In the genomic region with DNA sequence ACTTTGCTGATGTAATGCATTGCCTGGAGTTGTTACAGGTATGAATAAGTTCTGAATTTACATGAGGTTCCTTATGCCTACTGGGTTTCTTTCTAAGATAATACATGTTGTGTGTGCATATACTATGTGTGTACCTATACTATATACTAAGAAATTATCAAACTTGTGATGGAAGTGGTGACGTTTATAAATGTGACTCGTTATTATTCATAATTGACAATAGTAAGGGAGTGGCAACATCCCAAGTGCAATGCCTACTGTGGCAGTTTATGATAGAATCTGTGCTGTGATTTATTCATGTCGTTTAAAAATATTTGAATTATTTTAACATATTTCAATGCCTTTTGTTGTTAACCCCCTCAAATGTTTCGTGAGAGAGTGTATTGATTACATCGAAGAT, we compare ENCODE assay signal across 24 cellular contexts. TPM values are rescaled to one million over a fixed set of nuclear protein-coding genes. Genes with fewer than 3 reads are reported as not detected.
DNase-seq lines count a peak whose midpoint lies in the region; ATAC-seq, FAIRE-seq and TF ChIP-seq lines count a peak whose summit lies in the region.
"Had no signal": no experiment of that assay in that cellular context is flagged by ENCODE, and none has a peak within 500 bp of the region (broad histone marks: within the 10 kb centered on the region; RNA-seq: fewer than 3 reads in every experiment).

No MANE protein-coding gene starts in this region.

- WGBS in mammary epithelial cell (ENCODE audit: low coverage, missing lambda C conversion rate): 65% methylated on average over 5 of the region's 5 CpGs
- 58 to 74% (median 59%) methylated on average over 5 of the region's 5 CpGs for WGBS in psoas muscle, 3 donors

- H3K27me3 ChIP-seq in mammary epithelial cell (ENCODE audit: insufficient read depth, low read length): no peaks in the 10 kb centered on the region
- no peaks in the 10 kb centered on the region for H3K27me3 ChIP-seq in breast epithelium
- H3K27me3 ChIP-seq in psoas muscle (ENCODE audit: insufficient read depth in 3 of 3, low read length in 2 of 3): no peaks in the 10 kb centered on the region
- no peaks in the 10 kb centered on the region for H3K27me3 ChIP-seq in left lung
- H3K27me3 ChIP-seq: BLaER1 had no signal

- FAIRE-seq in urothelium cell line (lab: Jason Lieb, UNC): peak; percentile 82
- FAIRE-seq: A204.1, GM12878, H54 had no signal

- DNase-seq in mammary epithelial cell (peak; percentile 22), breast epithelium (ENCODE audit: low spot score in 2 of 2) (no peak), epithelial cell of esophagus (ENCODE audit: low read depth) (peak; percentile 33), psoas muscle (no peak), urothelium cell line (ENCODE audit: low spot score) (no peak), left lobe of liver (ENCODE audit: low spot score) (no peak), left lung (no peak)
- no peak for DNase-seq in stimulated activated CD4-positive, alpha-beta T cell treated with anti-CD3 and anti-CD28 coated beads, Interleukin-12 subunit alpha, Interleukin-12 subunit beta, amount 100 ng/mL, for 4 hours
- DNase-seq: Caco-2; CD4-positive, CD25-positive, alpha-beta regulatory T cell; CD8-positive, alpha-beta T cell; DMS 273 treated with DMSO at 0.1 percent for 48 hours; DMS79; EL; GDM1; GOT3; HFFc6 had no signal

- ATAC-seq in psoas muscle: peak in 3 of 4 donors; percentile 30 to 42 (median 42)
- no peak for ATAC-seq in left lobe of liver
- no peak for ATAC-seq in left lung
- ATAC-seq: CD8-positive, alpha-beta T cell; GM12878 had no signal

- no peaks in the 10 kb centered on the region for H3K9me3 ChIP-seq in mammary epithelial cell (replicated peaks; ENCODE audit: insufficient read depth, low read length)
- H3K9me3 ChIP-seq in breast epithelium: no peaks in the 10 kb centered on the region
- no peaks in the 10 kb centered on the region for H3K9me3 ChIP-seq in psoas muscle
- H3K9me3 ChIP-seq in left lung: no peaks in the 10 kb centered on the region
- H3K9me3 ChIP-seq: BLaER1, Caco-2, HAP-1 had no signal

- H2AFZ ChIP-seq in mammary epithelial cell (ENCODE audit: low read depth, low read length): no peak overlapping the region

- H3K79me2 ChIP-seq in mammary epithelial cell (ENCODE audit: insufficient read depth, low read length): no peaks in the 10 kb centered on the region

- dilution Hi-C loops in mammary epithelial cell (cut with HindIII; ENCODE audit: low sequenced_read_pairs): no loop called here

- CTCF ChIA-PET in mammary epithelial cell (lab: Charles Lee; ENCODE audit: low non-redundant PET): no interaction called here

- H3K4me2 ChIP-seq in mammary epithelial cell (ENCODE audit: insufficient read depth, low read depth, low read length): no peak overlapping the region
- H3K4me2 ChIP-seq: BLaER1 had no signal

- BruUV-seq in mammary epithelial cell (replicated peaks; lab: Mats Ljungman, UMichigan): no TSS peak

- TF ChIP-seq POLR2A in breast epithelium (IDR thresholded peaks at IDR 0.05): no peak

- H3K4me3 ChIP-seq in mammary epithelial cell (replicated peaks in 1 of 3; ENCODE audit: insufficient read depth in 1 of 3, low read depth in 2 of 3, low read length in 3 of 3) (no peak overlapping the region), breast epithelium (no peak overlapping the region), epithelial cell of esophagus (ENCODE audit: low read length) (no peak overlapping the region), psoas muscle (no peak overlapping the region), left lung (no peak overlapping the region)
- H3K4me3 ChIP-seq: BLaER1, GM12878, HAP-1 had no signal

- in situ Hi-C loops in mammary epithelial cell (cut with MboI; ENCODE audit: low sequenced_read_pairs in 2 of 2): no loop called here

- no peak overlapping the region for H3K9ac ChIP-seq in mammary epithelial cell (ENCODE audit: insufficient read depth, low read length)
- H3K9ac ChIP-seq: BLaER1 had no signal

- intact Hi-C loops in mammary epithelial cell (cut with micrococcal nuclease): no loop called here
- intact Hi-C loops in breast epithelium (cut with DNase I; ENCODE audit: low total_unique reads): no loop called here
- intact Hi-C loops in psoas muscle (cut with DNase I): loop anchor here in 1 of 2 donors (5.0 kb wide), 2 partner anchors 32 to 57 kb away; a partner anchor contains a TSS
- intact Hi-C loops in left lung (cut with DNase I): no loop called here

- TF ChIP-seq CTCF in mammary epithelial cell (conservative IDR thresholded peaks at IDR 0.05 in 1 of 2, IDR thresholded peaks at IDR 0.05 in 1 of 2; ENCODE audit: extremely low read depth in 1 of 2, insufficient read depth in 1 of 2, low read depth in 1 of 2, low read length in 2 of 2): no peak
- no peak for TF ChIP-seq CTCF in breast epithelium (IDR thresholded peaks at IDR 0.05)
- no peak for TF ChIP-seq CTCF in epithelial cell of esophagus (IDR thresholded peaks at IDR 0.05; ENCODE audit: insufficient read depth, low read depth, low read length, missing control alignments)
- no peak for TF ChIP-seq CTCF in psoas muscle (IDR thresholded peaks at IDR 0.05)
- TF ChIP-seq CTCF in left lung (IDR thresholded peaks at IDR 0.05): no peak

- H3K36me3 ChIP-seq in mammary epithelial cell (ENCODE audit: insufficient read depth, low read length) (no peaks in the 10 kb centered on the region), breast epithelium (peaks cover 5% of the 10 kb centered on the region), psoas muscle (ENCODE audit: insufficient read depth in 1 of 2, low read depth in 1 of 2) (peaks cover under 1 to 53% of the 10 kb centered on the region in 2 donors), left lung (no peaks in the 10 kb centered on the region)
- H3K36me3 ChIP-seq: BLaER1, HAP-1 had no signal

- H3K27ac ChIP-seq in mammary epithelial cell (ENCODE audit: insufficient read depth, low read depth, low read length) (no peak overlapping the region), breast epithelium (no peak overlapping the region), psoas muscle (peak overlapping the region; percentile 81), left lung (no peak overlapping the region)
- H3K27ac ChIP-seq: 22Rv1, BLaER1, C4-2B had no signal

- H3K4me1 ChIP-seq in mammary epithelial cell (ENCODE audit: insufficient read depth, low read length) (no peaks in the 10 kb centered on the region), breast epithelium (no peaks in the 10 kb centered on the region), psoas muscle (peaks cover 45% of the 10 kb centered on the region), left lung (no peaks in the 10 kb centered on the region)
- H3K4me1 ChIP-seq: BLaER1, Caco-2 had no signal

- no peaks in the 10 kb centered on the region for H4K20me1 ChIP-seq in mammary epithelial cell (ENCODE audit: insufficient read depth, low read length)
- H4K20me1 ChIP-seq: BLaER1 had no signal

RNA-seq across cellular contexts. Expression of a gene that starts 29.9 kb away (rescaled TPM):
- total RNA-seq in mammary epithelial cell (under 1 TPM; 0.12 to 0.50 TPM), breast epithelium (1 to 10 TPM; 3.1 to 6.9 (median 5.9) TPM), psoas muscle (100 to 1,000 TPM; 388 to 842 (median 567) TPM), left lobe of liver (4.9 TPM), left lung (1 to 10 TPM; 1.5 to 1.7 TPM)
- polyA plus RNA-seq in mammary epithelial cell (0.08 TPM), psoas muscle (100 to 1,000 TPM in 2 of 3 donors, 10 to 100 TPM in 1; 54.8 to 209 (median 117) TPM)
- not detected for polyA minus RNA-seq in mammary epithelial cell

RNA-seq across cellular contexts. Expression of a gene that starts 57.7 kb away (rescaled TPM):
- total RNA-seq in mammary epithelial cell (100 to 1,000 TPM; 429 to 570 TPM), breast epithelium (100 to 1,000 TPM; 403 to 495 (median 444) TPM), psoas muscle (1,000 to 10,000 TPM in 3 of 4 donors, 100 to 1,000 TPM in 1; 995 to 3,547 (median 2,203) TPM), left lobe of liver (85.5 TPM), left lung (100 to 1,000 TPM; 532 to 556 TPM)
- polyA plus RNA-seq in mammary epithelial cell (487 TPM), psoas muscle (1,000 to 10,000 TPM in 2 of 3 donors, 100 to 1,000 TPM in 1; 957 to 3,920 (median 1,327) TPM)
- polyA minus RNA-seq in mammary epithelial cell: 414 TPM

Comparison
In these comparisons a context has a peak if more than half of its experiments do, and no peak if none do; other contexts are left out.
1. DNase-seq: peak in mammary epithelial cell (single experiment) and epithelial cell of esophagus (single experiment); none in breast epithelium (0 of 2), psoas muscle (0 of 2), urothelium cell line (single experiment), left lobe of liver (single experiment), left lung (0 of 2) and stimulated activated CD4-positive, alpha-beta T cell treated with anti-CD3 and anti-CD28 coated beads, Interleukin-12 subunit alpha, Interleukin-12 subunit beta, amount 100 ng/mL, for 4 hours (single experiment).
2. ATAC-seq: peak in psoas muscle (3 of 4); none in left lobe of liver (single experiment) and left lung (single experiment).
3. RNA of a gene that starts 29.9 kb away (total RNA-seq): 388 to 842 TPM in psoas muscle; 3.1 to 6.9 TPM in breast epithelium, 4.9 TPM in left lobe of liver (single experiment), 1.5 to 1.7 TPM in left lung and 0.12 to 0.50 TPM in mammary epithelial cell; every median in the first group is over 10 times any median in the second.